In the genomic region with DNA sequence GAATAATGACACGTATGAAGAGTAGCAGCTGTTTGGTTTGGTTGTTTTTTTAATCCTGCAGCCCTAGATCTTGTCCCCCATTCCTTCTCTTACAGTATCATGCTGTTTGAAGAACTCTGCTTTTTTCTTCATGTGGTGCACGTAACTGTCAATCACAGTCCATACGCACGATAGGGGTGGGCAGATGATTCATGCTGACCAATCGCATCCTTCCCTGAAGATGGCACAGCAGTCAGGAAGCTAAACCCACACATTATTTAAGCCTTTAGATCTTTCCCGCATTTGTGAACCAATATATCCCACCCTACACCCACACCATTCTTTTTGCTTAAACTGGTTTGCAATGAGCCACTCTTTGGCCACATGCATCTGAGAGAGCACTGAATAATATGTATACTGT, we compare ENCODE assay signal across 16 cellular contexts.
"Had no signal": no experiment of that assay in that cellular context is flagged by ENCODE, and none has a peak within 500 bp of the region (broad histone marks: within the 10 kb centered on the region; RNA-seq: fewer than 3 reads in every experiment).

No MANE protein-coding gene starts in this region.

- H3K4me1 ChIP-seq: left ventricle myocardium inferior, parathyroid adenoma, tibial nerve, vagina had no signal

- H3K9me3 ChIP-seq: mucosa of descending colon, vagina had no signal

- ATAC-seq: activated T-helper 17 cell treated with anti-CD3 and anti-CD28 coated beads, Interleukin-2, amount 50 U/mL, for 72 hours; gastroesophageal sphincter; mucosa of descending colon; naive thymus-derived CD4-positive, alpha-beta T cell; stimulated activated effector memory CD8-positive, alpha-beta T cell treated with anti-CD3 and anti-CD28 coated beads, Interleukin-12 subunit alpha, Interleukin-12 subunit beta, amount 100 ng/mL, for 72 hours had no signal

- H3K36me3 ChIP-seq: cardiac muscle cell, gastroesophageal sphincter, left ventricle myocardium inferior, tibial nerve, vagina had no signal

- DNase-seq: activated CD4-positive, alpha-beta T cell treated with anti-CD3 and anti-CD28 coated beads for 1 hour; activated CD4-positive, alpha-beta T cell treated with anti-CD3 and anti-CD28 coated beads, Interleukin-2, amount 50 U/mL, for 48 hours; activated naive CD4-positive, alpha-beta T cell treated with anti-CD3 and anti-CD28 coated beads, Interleukin-2, amount 10 ng/mL, durations not matched to agents 7 days and 5 days; erythroblast; kidney; left ventricle myocardium inferior; mucosa of descending colon; naive thymus-derived CD4-positive, alpha-beta T cell; T-helper 9 cell had no signal

- H3K4me3 ChIP-seq: cardiac muscle cell, gastroesophageal sphincter, left ventricle myocardium inferior, mucosa of descending colon, tibial nerve, vagina had no signal

- H3K27ac ChIP-seq: cardiac muscle cell, gastroesophageal sphincter, left ventricle myocardium inferior, parathyroid adenoma, tibial nerve, vagina had no signal
